ENCODE assay signal across 11 cellular contexts in genomic region chr10:69684020-69684980, GRCh38. TPM values are rescaled to one million over a fixed set of nuclear protein-coding genes. Genes with fewer than 3 reads are reported as not detected.
DNase-seq lines count a peak whose midpoint lies in the region; ATAC-seq and TF ChIP-seq lines count a peak whose summit lies in the region.
"Had no signal": no experiment of that assay in that cellular context is flagged by ENCODE, and none has a peak within 500 bp of the region (broad histone marks: within the 10 kb centered on the region; RNA-seq: fewer than 3 reads in every experiment).

No MANE protein-coding gene starts in this region.

- H3K27ac ChIP-seq in breast epithelium = peak overlapping the region; percentile 66 to 86
- H3K27ac ChIP-seq: neutrophil had no signal

- no peaks in the 10 kb centered on the region for H3K4me1 ChIP-seq in breast epithelium

- H3K4me1 Mint-ChIP-seq in MCF 10A (ENCODE audit: insufficient read depth, unreplicated experiment) (peaks cover 5% of the 10 kb centered on the region), T-cell (no peaks in the 10 kb centered on the region)

- H3K4me3 ChIP-seq in breast epithelium = no peak overlapping the region

- POLR2A ChIA-PET in MCF 10A (lab: Yijun Ruan, JAX) = no interaction called here
- POLR2A ChIA-PET in T-cell (lab: Charles Lee) = no interaction called here
- POLR2A ChIA-PET in GM10248 (lab: Yijun Ruan, JAX) = no interaction called here

- H3K27ac Mint-ChIP-seq in MCF 10A (ENCODE audit: low read depth, unreplicated experiment) (no peak overlapping the region), T-cell (no peak overlapping the region)

- peak in 1 of 2 donors; percentile 39 for DNase-seq in breast epithelium (ENCODE audit: low spot score in 2 of 2)
- no peak for DNase-seq in MCF 10A (ENCODE audit: unreplicated experiment)
- DNase-seq in cardiac septum (ENCODE audit: low spot score) = peak; percentile 65
- peak; percentile 43 for DNase-seq in omental fat pad (ENCODE audit: low spot score)
- no peak for DNase-seq in cerebellar nuclear complex (lab: John Stamatoyannopoulos, UW)
- DNase-seq in SKM-1 (lab: John Stamatoyannopoulos, UW; ENCODE audit: unreplicated experiment) = no peak
- no peak for DNase-seq in T-cell
- no peak for DNase-seq in GM10248 (ENCODE audit: extremely low spot score)
- DNase-seq: activated CD8-positive, alpha-beta memory T cell treated with anti-CD3 and anti-CD28 coated beads, Interleukin-2, amount 50 U/mL, for 48 hours; NCI-H2081 treated with DMSO at 0.1 percent for 48 hours had no signal

- CTCF ChIA-PET in MCF 10A (lab: Yijun Ruan, JAX) = interaction anchor here (0.6 to 4.4 kb wide), 3 partner anchors 12 to 274 kb away, joined by 3 to 16 read pairs (median 3); no protein-coding TSS in a partner anchor
- CTCF ChIA-PET in T-cell (lab: Charles Lee) = no interaction called here
- CTCF ChIA-PET in GM10248 (lab: Yijun Ruan, JAX) = interaction anchor here (1.0 kb wide), 1 partner anchor 10 kb away, joined by 3 read pairs; no protein-coding TSS in a partner anchor

- intact Hi-C loops in breast epithelium (cut with DNase I; ENCODE audit: low total_unique reads) = no loop called here
- intact Hi-C loops in MCF 10A (cut with micrococcal nuclease) = no loop called here
- intact Hi-C loops in cardiac septum (cut with DNase I) = loop anchor here (5.0 kb wide), 1 partner anchor 357 kb away; no protein-coding TSS in a partner anchor

- TF ChIP-seq CTCF in breast epithelium (IDR thresholded peaks at IDR 0.05) = no peak
- no peak for TF ChIP-seq CTCF in MCF 10A (IDR thresholded peaks at IDR 0.05; ENCODE audit: unreplicated experiment)
- TF ChIP-seq CTCF in omental fat pad (IDR thresholded peaks at IDR 0.05) = no peak
- TF ChIP-seq CTCF in GM10248 (IDR thresholded peaks at IDR 0.05; ENCODE audit: control extremely low read depth, extremely low read depth, low read depth, missing control alignments) = no peak

- no peaks in the 10 kb centered on the region for H3K36me3 Mint-ChIP-seq in MCF 10A (ENCODE audit: insufficient read depth, unreplicated experiment)
- H3K36me3 Mint-ChIP-seq in T-cell = no peaks in the 10 kb centered on the region

- H3K9me3 Mint-ChIP-seq in MCF 10A (ENCODE audit: unreplicated experiment) (no peaks in the 10 kb centered on the region), T-cell (no peaks in the 10 kb centered on the region)

- no peaks in the 10 kb centered on the region for H3K9me3 ChIP-seq in breast epithelium
- H3K9me3 ChIP-seq: neutrophil had no signal

- no peak for TF ChIP-seq POLR2A in breast epithelium (IDR thresholded peaks at IDR 0.05)

- no peak overlapping the region for H3K4me3 Mint-ChIP-seq in MCF 10A (ENCODE audit: unreplicated experiment)
- no peak overlapping the region for H3K4me3 Mint-ChIP-seq in T-cell

- H3K27me3 Mint-ChIP-seq in MCF 10A (ENCODE audit: insufficient read depth, unreplicated experiment) (peaks cover 30% of the 10 kb centered on the region), T-cell (peaks cover 15 to 28% of the 10 kb centered on the region in 2 donors)

- no peaks in the 10 kb centered on the region for H3K36me3 ChIP-seq in breast epithelium
- H3K36me3 ChIP-seq: neutrophil had no signal

- ATAC-seq in omental fat pad (ENCODE audit: low FRiP score) (peak; percentile 87), T-cell (replicated peaks in 1 of 4) (no peak)

- H3K27me3 ChIP-seq in breast epithelium = no peaks in the 10 kb centered on the region

- no TSS peak for BruUV-seq in MCF 10A (replicated peaks; lab: Mats Ljungman, UMichigan)

RNA-seq across cellular contexts. Expression of gene FAM241B, which starts 54.3 kb away (rescaled TPM):
- total RNA-seq in breast epithelium (1 to 10 TPM in 2 of 3 donors, under 1 TPM in 1; 0.48 to 8.5 (median 6.2) TPM), MCF 10A (2022) (7.5 and 11.0 TPM in 2 replicates), cardiac septum (5.7 TPM), omental fat pad (1 to 10 TPM in 3 of 4 donors, under 1 TPM in 1; 0.84 to 2.3 (median 1.8) TPM), T-cell (10 to 100 TPM in 1 of 5 donors, 1 to 10 TPM in 4; 7.4 to 11.8 (median 9.2) TPM)

Comparison
In these comparisons a context has a peak if more than half of its experiments do, and no peak if none do; other contexts are left out.
1. DNase-seq: peak in cardiac septum (single experiment) and omental fat pad (single experiment); none in MCF 10A (single experiment), cerebellar nuclear complex (0 of 2), SKM-1 (single experiment), T-cell (0 of 34) and GM10248 (single experiment).
2. CTCF ChIA-PET loops: an anchor here in MCF 10A (0.6 to 4.4 kb wide) and GM10248 (1.0 kb wide); none called in T-cell.